Comparison of ENCODE assay signal across 29 cellular contexts in genomic region chr7:135658564-135658963, GRCh38.
"Had no signal": no experiment of that assay in that cellular context is flagged by ENCODE, and none has a peak within 500 bp of the region (broad histone marks: within the 10 kb centered on the region; RNA-seq: fewer than 3 reads in every experiment).

No MANE protein-coding gene starts in this region.

- H3K9me3 ChIP-seq: ovary, psoas muscle, right lobe of liver, sigmoid colon, suprapubic skin, testis, tibial artery, transverse colon, upper lobe of right lung, uterus had no signal

- DNase-seq: naive B cell; naive thymus-derived CD8-positive, alpha-beta T cell; occipital lobe; ovary; posterior cingulate gyrus; psoas muscle; right cardiac atrium; right lobe of liver; sigmoid colon; small intestine; stimulated activated CD4-positive, alpha-beta T cell treated with anti-CD3 and anti-CD28 coated beads, Interleukin-15, amount 100 ng/mL, for 24 hours; stimulated activated CD4-positive, alpha-beta T cell treated with anti-CD3 and anti-CD28 coated beads, Interleukin-2, amount 100 ng/mL, for 24 hours; stimulated activated CD4-positive, alpha-beta T cell treated with anti-CD3 and anti-CD28 coated beads, Interleukin-2, amount 100 ng/mL, for 48 hours; stimulated activated CD4-positive, alpha-beta T cell treated with anti-CD3 and anti-CD28 coated beads, Interleukin-4, amount 100 ng/mL, for 24 hours; stimulated activated naive B cell treated with anti-CD40 and anti-IgM and Interleukin-4, amounts not matched to agents 10 μg/mL and 1 μg/mL and 100 μg/mL, for 72 hours; stimulated activated naive CD8-positive, alpha-beta T cell treated with anti-CD3 and anti-CD28 coated beads, Interleukin-15, amount 100 ng/mL, for 72 hours; stimulated activated naive CD8-positive, alpha-beta T cell treated with anti-CD3 and anti-CD28 coated beads, Interleukin-15, Interleukin-2, amounts not matched to agents 100 U/mL and 50 U/mL, for 24 hours; substantia nigra; testis; tibial artery; transverse colon; upper lobe of right lung; uterus had no signal

- H3K27me3 Mint-ChIP-seq: naive B cell; naive thymus-derived CD8-positive, alpha-beta T cell; progenitor cell of endocrine pancreas; stimulated activated naive B cell treated with anti-CD40 and anti-IgM and Interleukin-4, amounts not matched to agents 10 μg/mL and 1 μg/mL and 100 μg/mL, for 72 hours; stimulated activated naive CD8-positive, alpha-beta T cell treated with anti-CD3 and anti-CD28 coated beads, Interleukin-15, amount 100 ng/mL, for 72 hours; type B pancreatic cell had no signal

- H3K36me3 Mint-ChIP-seq: type B pancreatic cell had no signal

- H3K27ac Mint-ChIP-seq: naive B cell; natural killer cell treated with Interleukin-12 subunit alpha and Interleukin-12 subunit beta and Interleukin-15 and Interleukin-18, amount 100 ng/mL, for 72 hours; progenitor cell of endocrine pancreas; stimulated activated effector memory CD8-positive, alpha-beta T cell treated with anti-CD3 and anti-CD28 coated beads, Interleukin-12 subunit alpha, Interleukin-12 subunit beta, amount 100 ng/mL, for 72 hours; stimulated activated naive B cell treated with anti-CD40 and anti-IgM and Interleukin-4, amounts not matched to agents 10 μg/mL and 1 μg/mL and 100 μg/mL, for 72 hours; stimulated activated naive CD8-positive, alpha-beta T cell treated with anti-CD3 and anti-CD28 coated beads, Interleukin-15, amount 100 ng/mL, for 72 hours; type B pancreatic cell had no signal

- H3K4me3 ChIP-seq: ovary, psoas muscle, right lobe of liver, sigmoid colon, suprapubic skin, testis, tibial artery, transverse colon, upper lobe of right lung, uterus had no signal

- H3K9ac ChIP-seq: parathyroid adenoma had no signal

- H3K27ac ChIP-seq: ovary, parathyroid adenoma, psoas muscle, right lobe of liver, sigmoid colon, suprapubic skin, testis, tibial artery, transverse colon, uterus had no signal

- H3K4me3 Mint-ChIP-seq: naive B cell; naive thymus-derived CD8-positive, alpha-beta T cell; natural killer cell treated with Interleukin-12 subunit alpha and Interleukin-12 subunit beta and Interleukin-15 and Interleukin-18, amount 100 ng/mL, for 72 hours; stimulated activated effector memory CD8-positive, alpha-beta T cell treated with anti-CD3 and anti-CD28 coated beads, Interleukin-12 subunit alpha, Interleukin-12 subunit beta, amount 100 ng/mL, for 72 hours; stimulated activated naive B cell treated with anti-CD40 and anti-IgM and Interleukin-4, amounts not matched to agents 10 μg/mL and 1 μg/mL and 100 μg/mL, for 72 hours; stimulated activated naive CD8-positive, alpha-beta T cell treated with anti-CD3 and anti-CD28 coated beads, Interleukin-15, amount 100 ng/mL, for 72 hours; type B pancreatic cell had no signal

- H3K36me3 ChIP-seq: ovary, right lobe of liver, sigmoid colon, suprapubic skin, tibial artery, transverse colon, upper lobe of right lung, uterus had no signal

- ATAC-seq: naive thymus-derived CD8-positive, alpha-beta T cell; natural killer cell treated with Interleukin-12 subunit alpha and Interleukin-12 subunit beta and Interleukin-15 and Interleukin-18, amount 100 ng/mL, for 72 hours; psoas muscle; right cardiac atrium; right lobe of liver; stimulated activated effector memory CD8-positive, alpha-beta T cell treated with anti-CD3 and anti-CD28 coated beads, Interleukin-12 subunit alpha, Interleukin-12 subunit beta, amount 100 ng/mL, for 72 hours; stimulated activated naive B cell treated with anti-CD40 and anti-IgM and Interleukin-4, amounts not matched to agents 10 μg/mL and 1 μg/mL and 100 μg/mL, for 72 hours; stimulated activated naive CD8-positive, alpha-beta T cell treated with anti-CD3 and anti-CD28 coated beads, Interleukin-15, amount 100 ng/mL, for 72 hours; stimulated activated naive CD8-positive, alpha-beta T cell treated with anti-CD3 and anti-CD28 coated beads, Interleukin-15, Interleukin-2, amounts not matched to agents 100 U/mL and 50 U/mL, for 24 hours; upper lobe of right lung had no signal

- H3K9me3 Mint-ChIP-seq: stimulated activated effector memory CD8-positive, alpha-beta T cell treated with anti-CD3 and anti-CD28 coated beads, Interleukin-12 subunit alpha, Interleukin-12 subunit beta, amount 100 ng/mL, for 72 hours; stimulated activated naive CD8-positive, alpha-beta T cell treated with anti-CD3 and anti-CD28 coated beads, Interleukin-15, amount 100 ng/mL, for 72 hours; type B pancreatic cell had no signal

- H3K27me3 ChIP-seq: ovary, right lobe of liver, sigmoid colon, suprapubic skin, testis, tibial artery, transverse colon, upper lobe of right lung, uterus had no signal

- H2AFZ ChIP-seq: parathyroid adenoma had no signal

- FAIRE-seq: small intestine had no signal
